In the genomic region with DNA sequence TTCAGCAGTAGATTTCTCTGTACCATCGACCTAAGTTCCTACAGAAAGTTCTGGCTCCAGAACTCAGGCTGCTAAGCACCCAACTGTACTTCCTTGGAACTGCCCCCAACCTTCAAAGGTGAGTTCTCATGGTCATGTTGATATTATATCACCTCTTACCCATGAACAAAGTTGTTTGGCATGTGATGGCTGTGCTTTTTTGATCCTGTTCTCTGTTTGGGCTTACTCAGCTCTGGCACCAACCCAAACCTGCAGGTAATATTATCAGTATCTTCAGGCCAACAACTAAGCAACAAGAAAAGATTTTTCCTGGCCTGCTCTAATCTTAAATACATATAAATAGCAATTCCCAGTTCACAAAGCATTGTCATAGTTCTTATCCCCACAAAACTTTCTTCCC, we compare ENCODE assay signal across 1 cellular context.
TF ChIP-seq lines count a peak whose summit lies in the region.

No MANE protein-coding gene starts in this region.

TF ChIP-seq in H1, 55 proteins besides CTCF, POLR2A, EP300 and RAD21:
- TF ChIP-seq, protein P1, sequence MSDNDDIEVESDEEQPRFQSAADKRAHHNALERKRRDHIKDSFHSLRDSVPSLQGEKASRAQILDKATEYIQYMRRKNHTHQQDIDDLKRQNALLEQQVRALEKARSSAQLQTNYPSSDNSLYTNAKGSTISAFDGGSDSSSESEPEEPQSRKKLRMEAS (IDR thresholded peaks at IDR 0.05), result no peak
- TF ChIP-seq TAF1 (IDR thresholded peaks at IDR 0.05; ENCODE audit: low read depth, low read length) (no peak), POU5F1 (IDR thresholded peaks at IDR 0.05; ENCODE audit: low read depth, low read length) (no peak), SP1 (IDR thresholded peaks at IDR 0.05; ENCODE audit: low read depth, low read length) (no peak), SIN3A (conservative IDR thresholded peaks at IDR 0.05 in 1 of 2, IDR thresholded peaks at IDR 0.05 in 1 of 2; ENCODE audit: low read depth in 1 of 2, low read length in 2 of 2) (no peak), TAF7 (optimal IDR thresholded peaks at IDR 0.05; ENCODE audit: borderline replicate concordance, low read depth, low read length) (no peak), RXRA (IDR thresholded peaks at IDR 0.05; ENCODE audit: insufficient read depth, low read depth, low read length) (no peak), PHF8 (conservative IDR thresholded peaks at IDR 0.05; ENCODE audit: low read depth, low read length) (no peak), KDM5A (IDR thresholded peaks at IDR 0.05; ENCODE audit: low read length) (no peak), KDM4A (IDR thresholded peaks at IDR 0.05; ENCODE audit: low read depth, low read length, severe bottlenecking) (no peak)
- TF ChIP-seq, protein P2, sequence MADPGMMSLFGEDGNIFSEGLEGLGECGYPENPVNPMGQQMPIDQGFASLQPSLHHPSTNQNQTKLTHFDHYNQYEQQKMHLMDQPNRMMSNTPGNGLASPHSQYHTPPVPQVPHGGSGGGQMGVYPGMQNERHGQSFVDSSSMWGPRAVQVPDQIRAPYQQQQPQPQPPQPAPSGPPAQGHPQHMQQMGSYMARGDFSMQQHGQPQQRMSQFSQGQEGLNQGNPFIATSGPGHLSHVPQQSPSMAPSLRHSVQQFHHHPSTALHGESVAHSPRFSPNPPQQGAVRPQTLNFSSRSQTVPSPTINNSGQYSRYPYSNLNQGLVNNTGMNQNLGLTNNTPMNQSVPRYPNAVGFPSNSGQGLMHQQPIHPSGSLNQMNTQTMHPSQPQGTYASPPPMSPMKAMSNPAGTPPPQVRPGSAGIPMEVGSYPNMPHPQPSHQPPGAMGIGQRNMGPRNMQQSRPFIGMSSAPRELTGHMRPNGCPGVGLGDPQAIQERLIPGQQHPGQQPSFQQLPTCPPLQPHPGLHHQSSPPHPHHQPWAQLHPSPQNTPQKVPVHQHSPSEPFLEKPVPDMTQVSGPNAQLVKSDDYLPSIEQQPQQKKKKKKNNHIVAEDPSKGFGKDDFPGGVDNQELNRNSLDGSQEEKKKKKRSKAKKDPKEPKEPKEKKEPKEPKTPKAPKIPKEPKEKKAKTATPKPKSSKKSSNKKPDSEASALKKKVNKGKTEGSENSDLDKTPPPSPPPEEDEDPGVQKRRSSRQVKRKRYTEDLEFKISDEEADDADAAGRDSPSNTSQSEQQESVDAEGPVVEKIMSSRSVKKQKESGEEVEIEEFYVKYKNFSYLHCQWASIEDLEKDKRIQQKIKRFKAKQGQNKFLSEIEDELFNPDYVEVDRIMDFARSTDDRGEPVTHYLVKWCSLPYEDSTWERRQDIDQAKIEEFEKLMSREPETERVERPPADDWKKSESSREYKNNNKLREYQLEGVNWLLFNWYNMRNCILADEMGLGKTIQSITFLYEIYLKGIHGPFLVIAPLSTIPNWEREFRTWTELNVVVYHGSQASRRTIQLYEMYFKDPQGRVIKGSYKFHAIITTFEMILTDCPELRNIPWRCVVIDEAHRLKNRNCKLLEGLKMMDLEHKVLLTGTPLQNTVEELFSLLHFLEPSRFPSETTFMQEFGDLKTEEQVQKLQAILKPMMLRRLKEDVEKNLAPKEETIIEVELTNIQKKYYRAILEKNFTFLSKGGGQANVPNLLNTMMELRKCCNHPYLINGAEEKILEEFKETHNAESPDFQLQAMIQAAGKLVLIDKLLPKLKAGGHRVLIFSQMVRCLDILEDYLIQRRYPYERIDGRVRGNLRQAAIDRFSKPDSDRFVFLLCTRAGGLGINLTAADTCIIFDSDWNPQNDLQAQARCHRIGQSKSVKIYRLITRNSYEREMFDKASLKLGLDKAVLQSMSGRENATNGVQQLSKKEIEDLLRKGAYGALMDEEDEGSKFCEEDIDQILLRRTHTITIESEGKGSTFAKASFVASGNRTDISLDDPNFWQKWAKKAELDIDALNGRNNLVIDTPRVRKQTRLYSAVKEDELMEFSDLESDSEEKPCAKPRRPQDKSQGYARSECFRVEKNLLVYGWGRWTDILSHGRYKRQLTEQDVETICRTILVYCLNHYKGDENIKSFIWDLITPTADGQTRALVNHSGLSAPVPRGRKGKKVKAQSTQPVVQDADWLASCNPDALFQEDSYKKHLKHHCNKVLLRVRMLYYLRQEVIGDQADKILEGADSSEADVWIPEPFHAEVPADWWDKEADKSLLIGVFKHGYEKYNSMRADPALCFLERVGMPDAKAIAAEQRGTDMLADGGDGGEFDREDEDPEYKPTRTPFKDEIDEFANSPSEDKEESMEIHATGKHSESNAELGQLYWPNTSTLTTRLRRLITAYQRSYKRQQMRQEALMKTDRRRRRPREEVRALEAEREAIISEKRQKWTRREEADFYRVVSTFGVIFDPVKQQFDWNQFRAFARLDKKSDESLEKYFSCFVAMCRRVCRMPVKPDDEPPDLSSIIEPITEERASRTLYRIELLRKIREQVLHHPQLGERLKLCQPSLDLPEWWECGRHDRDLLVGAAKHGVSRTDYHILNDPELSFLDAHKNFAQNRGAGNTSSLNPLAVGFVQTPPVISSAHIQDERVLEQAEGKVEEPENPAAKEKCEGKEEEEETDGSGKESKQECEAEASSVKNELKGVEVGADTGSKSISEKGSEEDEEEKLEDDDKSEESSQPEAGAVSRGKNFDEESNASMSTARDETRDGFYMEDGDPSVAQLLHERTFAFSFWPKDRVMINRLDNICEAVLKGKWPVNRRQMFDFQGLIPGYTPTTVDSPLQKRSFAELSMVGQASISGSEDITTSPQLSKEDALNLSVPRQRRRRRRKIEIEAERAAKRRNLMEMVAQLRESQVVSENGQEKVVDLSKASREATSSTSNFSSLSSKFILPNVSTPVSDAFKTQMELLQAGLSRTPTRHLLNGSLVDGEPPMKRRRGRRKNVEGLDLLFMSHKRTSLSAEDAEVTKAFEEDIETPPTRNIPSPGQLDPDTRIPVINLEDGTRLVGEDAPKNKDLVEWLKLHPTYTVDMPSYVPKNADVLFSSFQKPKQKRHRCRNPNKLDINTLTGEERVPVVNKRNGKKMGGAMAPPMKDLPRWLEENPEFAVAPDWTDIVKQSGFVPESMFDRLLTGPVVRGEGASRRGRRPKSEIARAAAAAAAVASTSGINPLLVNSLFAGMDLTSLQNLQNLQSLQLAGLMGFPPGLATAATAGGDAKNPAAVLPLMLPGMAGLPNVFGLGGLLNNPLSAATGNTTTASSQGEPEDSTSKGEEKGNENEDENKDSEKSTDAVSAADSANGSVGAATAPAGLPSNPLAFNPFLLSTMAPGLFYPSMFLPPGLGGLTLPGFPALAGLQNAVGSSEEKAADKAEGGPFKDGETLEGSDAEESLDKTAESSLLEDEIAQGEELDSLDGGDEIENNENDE (IDR thresholded peaks at IDR 0.05; ENCODE audit: insufficient replicate concordance, low read length), result no peak
